In the genomic region with DNA sequence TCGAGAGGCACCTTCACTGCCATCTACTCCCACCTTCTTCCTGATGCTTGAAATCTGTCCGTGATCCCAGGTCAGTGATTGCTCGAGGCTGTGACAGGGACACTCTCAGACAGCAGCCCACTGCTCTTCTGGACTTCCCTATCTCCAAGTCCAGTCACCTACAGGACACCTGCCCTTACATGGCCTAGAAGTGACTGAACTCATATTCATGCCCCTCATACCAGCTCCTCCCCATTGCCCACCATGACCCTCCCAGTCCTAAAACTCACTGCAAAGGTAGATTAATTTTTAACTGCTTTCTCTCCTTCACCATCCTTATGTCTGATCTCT, we compare ENCODE assay signal across 6 cellular contexts. TPM values are rescaled to one million over a fixed set of nuclear protein-coding genes. Genes with fewer than 3 reads are reported as not detected.
DNase-seq lines count a peak whose midpoint lies in the region; ATAC-seq and TF ChIP-seq lines count a peak whose summit lies in the region.
"Had no signal": no experiment of that assay in that cellular context is flagged by ENCODE, and none has a peak within 500 bp of the region (broad histone marks: within the 10 kb centered on the region; RNA-seq: fewer than 3 reads in every experiment).

No MANE protein-coding gene starts in this region.

- no peaks in the 10 kb centered on the region for H3K9me3 ChIP-seq in esophagus squamous epithelium

- TF ChIP-seq POLR2A in esophagus squamous epithelium (IDR thresholded peaks at IDR 0.05) = peak in 1 of 4 donors; percentile 1

- H3K4me3 ChIP-seq in esophagus squamous epithelium = no peak overlapping the region
- H3K4me3 ChIP-seq: cardiac muscle cell had no signal

- no peaks in the 10 kb centered on the region for H3K27me3 ChIP-seq in esophagus squamous epithelium
- H3K27me3 ChIP-seq: cardiac muscle cell had no signal

- H3K4me1 ChIP-seq in esophagus squamous epithelium = peaks cover 87 to 100% (median 89%) of the 10 kb centered on the region in 3 donors

- 29 to 67% methylated on average over 3 of the region's 3 CpGs for WGBS in esophagus squamous epithelium, 2 donors

- ATAC-seq in HG03025 (IDR thresholded peaks at IDR 0.05; ENCODE audit: low FRiP score, unreplicated experiment) = no peak

- TF ChIP-seq CTCF in VCaP (conservative IDR thresholded peaks at IDR 0.05) (no peak), esophagus squamous epithelium (IDR thresholded peaks at IDR 0.05) (no peak)

- H3K27ac ChIP-seq in VCaP (peak overlapping the region; percentile 100), esophagus squamous epithelium (peak overlapping the region; percentile 99 to 100 (median 100))
- H3K27ac ChIP-seq: cardiac muscle cell had no signal

- intact Hi-C loops in esophagus squamous epithelium (cut with DNase I) = loop anchor here (5.0 kb wide), 2 partner anchors 37 to 127 kb away; no protein-coding TSS in a partner anchor

- DNase-seq in esophagus squamous epithelium (lab: John Stamatoyannopoulos, UW) (no peak), superior temporal gyrus (ENCODE audit: extremely low spot score) (peak; percentile 49), NCI-H345 (lab: John Stamatoyannopoulos, UW) (no peak)

- H3K36me3 ChIP-seq in esophagus squamous epithelium = no peaks in the 10 kb centered on the region
- H3K36me3 ChIP-seq: cardiac muscle cell had no signal

RNA-seq across cellular contexts. Expression of gene ARMC12, which starts 7.5 kb away (rescaled TPM):
- total RNA-seq in esophagus squamous epithelium = 1 to 10 TPM in 1 of 4 donors, under 1 TPM in 1, not detected in 2; 0.26 to 1.5 TPM

RNA-seq across cellular contexts. Expression of gene FKBP5, which starts 40.6 kb away (rescaled TPM):
- 100 to 1,000 TPM in 2 of 4 donors, 10 to 100 TPM in 2; 65.0 to 273 (median 103) TPM for total RNA-seq in esophagus squamous epithelium

RNA-seq across cellular contexts. Expression of gene CLPSL2, which starts 47.1 kb away (rescaled TPM):
- not detected for total RNA-seq in esophagus squamous epithelium
- total RNA-seq: cardiac muscle cell had no signal

RNA-seq across cellular contexts. Expression of gene CLPSL1, which starts 51.5 kb away (rescaled TPM):
- not detected for total RNA-seq in esophagus squamous epithelium
- total RNA-seq: cardiac muscle cell had no signal
